Comparison of ENCODE assay signal across 20 cellular contexts in genomic region chr22:20577549-20577975, GRCh38.
DNase-seq lines count a peak whose midpoint lies in the region; ATAC-seq lines count a peak whose summit lies in the region.
"Had no signal": no experiment of that assay in that cellular context is flagged by ENCODE, and none has a peak within 500 bp of the region (broad histone marks: within the 10 kb centered on the region; RNA-seq: fewer than 3 reads in every experiment).

No MANE protein-coding gene starts in this region.

- no peak overlapping the region for H3K4me3 ChIP-seq in subcutaneous abdominal adipose tissue (ENCODE audit: low read depth in 1 of 5, low read length in 5 of 5)
- H3K4me3 ChIP-seq in H7 (ENCODE audit: insufficient read depth, low read depth, low read length), result no peak overlapping the region
- H3K4me3 ChIP-seq: esophagus squamous epithelium, MG63, thoracic aorta had no signal

- ATAC-seq in Right ventricle myocardium superior (ENCODE audit: poor library complexity), result peak; percentile 40
- peak; percentile 69 for ATAC-seq in left colon

- intact Hi-C loops in Right ventricle myocardium superior (cut with DNase I), result no loop called here
- intact Hi-C loops in cardiac septum (cut with DNase I), result no loop called here
- intact Hi-C loops in left colon (cut with DNase I, micrococcal nuclease), result no loop called here

- H3K9ac ChIP-seq in subcutaneous abdominal adipose tissue (ENCODE audit: low read length in 5 of 5), result no peak overlapping the region

- no peaks in the 10 kb centered on the region for H3K9me3 Mint-ChIP-seq in T-helper 2 cell treated with Interferon-gamma antibody and Interleukin-4, amounts not matched to agents 5 μg/mL and 100 μg/mL, for 36 hours
- H3K9me3 Mint-ChIP-seq: activated B cell treated with CpG ODN at 0.5 μM for 24 hours; activated naive CD4-positive, alpha-beta T cell treated with anti-CD3 and anti-CD28 coated beads, Interleukin-2, amount 10 ng/mL, durations not matched to agents 7 days and 5 days; mesothelial cell of epicardium had no signal

- H3K27ac Mint-ChIP-seq in T-helper 2 cell treated with Interferon-gamma antibody and Interleukin-4, amounts not matched to agents 5 μg/mL and 100 μg/mL, for 36 hours, result peak overlapping the region; percentile 79
- H3K27ac Mint-ChIP-seq: activated B cell treated with CpG ODN at 0.5 μM for 24 hours; activated naive CD4-positive, alpha-beta T cell treated with anti-CD3 and anti-CD28 coated beads, Interleukin-2, amount 10 ng/mL, durations not matched to agents 7 days and 5 days; mesothelial cell of epicardium had no signal

- peaks cover 43% of the 10 kb centered on the region for H3K36me3 Mint-ChIP-seq in T-helper 2 cell treated with Interferon-gamma antibody and Interleukin-4, amounts not matched to agents 5 μg/mL and 100 μg/mL, for 36 hours (ENCODE audit: low read depth)

- peaks cover 0 to 84% (median 69%) of the 10 kb centered on the region in 5 donors for H3K36me3 ChIP-seq in subcutaneous abdominal adipose tissue (ENCODE audit: control insufficient read depth in 5 of 5, insufficient read depth in 5 of 5, low read length in 5 of 5)
- H3K36me3 ChIP-seq in H7 (replicated peaks; ENCODE audit: control insufficient read depth, insufficient read depth, low read length), result peaks cover 11% of the 10 kb centered on the region

- H3K4me1 Mint-ChIP-seq in T-helper 2 cell treated with Interferon-gamma antibody and Interleukin-4, amounts not matched to agents 5 μg/mL and 100 μg/mL, for 36 hours (ENCODE audit: low read depth), result peaks cover 14% of the 10 kb centered on the region
- H3K4me1 Mint-ChIP-seq: activated B cell treated with CpG ODN at 0.5 μM for 24 hours had no signal

- DNase-seq in Right ventricle myocardium superior (no peak), cardiac septum (ENCODE audit: low spot score) (no peak), left colon (peak; percentile 37 to 62), NCI-H1417 treated with DMSO at 0.1 percent for 48 hours (lab: John Stamatoyannopoulos, UW) (no peak), NCI-H2081 (lab: John Stamatoyannopoulos, UW) (no peak), H7 (no peak)
- no peak for DNase-seq in T-helper 2 cell treated with Interferon-gamma antibody and Interleukin-4, amounts not matched to agents 5 μg/mL and 100 μg/mL, for 36 hours (ENCODE audit: low spot score)
- DNase-seq: activated B cell treated with CpG ODN at 0.5 μM for 24 hours; activated naive CD4-positive, alpha-beta T cell treated with anti-CD3 and anti-CD28 coated beads, Interleukin-2, amount 10 ng/mL, durations not matched to agents 7 days and 5 days; AML-193; esophagus squamous epithelium; head of caudate nucleus; MG63; NCI-H187; NCI-H446 treated with DMSO at 0.1 percent for 48 hours; occipital lobe; stimulated activated CD4-positive, alpha-beta T cell treated with anti-CD3 and anti-CD28 coated beads, Interleukin-2, amount 100 ng/mL, for 48 hours had no signal

- no peaks in the 10 kb centered on the region for H3K9me3 ChIP-seq in subcutaneous abdominal adipose tissue (ENCODE audit: control insufficient read depth in 5 of 5, low read length in 5 of 5)
- H3K9me3 ChIP-seq: esophagus squamous epithelium, MG63, thoracic aorta had no signal

- H3K27me3 ChIP-seq in subcutaneous abdominal adipose tissue (ENCODE audit: control insufficient read depth in 5 of 5, insufficient read depth in 4 of 5, low read length in 5 of 5) (no peaks in the 10 kb centered on the region), H7 (ENCODE audit: control insufficient read depth, insufficient read depth, low read length) (no peaks in the 10 kb centered on the region)
- H3K27me3 ChIP-seq: esophagus squamous epithelium, MG63 had no signal

- H3K27ac ChIP-seq in subcutaneous abdominal adipose tissue (ENCODE audit: low read depth, low read length), result peak overlapping the region; percentile 44
- H3K27ac ChIP-seq: esophagus squamous epithelium, thoracic aorta had no signal

- peaks cover 9 to 45% (median 36%) of the 10 kb centered on the region in 5 donors for H3K4me1 ChIP-seq in subcutaneous abdominal adipose tissue (ENCODE audit: control insufficient read depth in 5 of 5, insufficient read depth in 5 of 5, low read length in 5 of 5)

- H3K4me3 Mint-ChIP-seq in T-helper 2 cell treated with Interferon-gamma antibody and Interleukin-4, amounts not matched to agents 5 μg/mL and 100 μg/mL, for 36 hours, result peak overlapping the region; percentile 13
- H3K4me3 Mint-ChIP-seq: activated B cell treated with CpG ODN at 0.5 μM for 24 hours; activated naive CD4-positive, alpha-beta T cell treated with anti-CD3 and anti-CD28 coated beads, Interleukin-2, amount 10 ng/mL, durations not matched to agents 7 days and 5 days; mesothelial cell of epicardium had no signal

- no peaks in the 10 kb centered on the region for H3K27me3 Mint-ChIP-seq in T-helper 2 cell treated with Interferon-gamma antibody and Interleukin-4, amounts not matched to agents 5 μg/mL and 100 μg/mL, for 36 hours (ENCODE audit: low read depth)
- H3K27me3 Mint-ChIP-seq: activated B cell treated with CpG ODN at 0.5 μM for 24 hours; activated naive CD4-positive, alpha-beta T cell treated with anti-CD3 and anti-CD28 coated beads, Interleukin-2, amount 10 ng/mL, durations not matched to agents 7 days and 5 days had no signal

Comparison
In these comparisons a context has a peak if more than half of its experiments do, and no peak if none do; other contexts are left out.
1. DNase-seq: peak in left colon (2 of 2); none in Right ventricle myocardium superior (single experiment), cardiac septum (single experiment), T-helper 2 cell treated with Interferon-gamma antibody and Interleukin-4, amounts not matched to agents 5 μg/mL and 100 μg/mL, for 36 hours (single experiment), NCI-H1417 treated with DMSO at 0.1 percent for 48 hours (single experiment), NCI-H2081 (0 of 2) and H7 (single experiment).